25 cellular contexts compared by ENCODE assay signal in genomic region chrX:154791951-154792350, GRCh38. TPM values are rescaled to one million over a fixed set of nuclear protein-coding genes. Genes with fewer than 3 reads are reported as not detected.
"Had no signal": no experiment of that assay in that cellular context is flagged by ENCODE, and none has a peak within 500 bp of the region (broad histone marks: within the 10 kb centered on the region; RNA-seq: fewer than 3 reads in every experiment).

No MANE protein-coding gene starts in this region.

- H3K4me3 Mint-ChIP-seq: naive B cell; nephron; stimulated activated naive CD8-positive, alpha-beta T cell treated with anti-CD3 and anti-CD28 coated beads, Interleukin-15, amount 100 ng/mL, for 72 hours had no signal

- H3K27ac ChIP-seq: dorsolateral prefrontal cortex, hepatocyte, psoas muscle, testis, tibial nerve, upper lobe of right lung had no signal

- H3K27me3 ChIP-seq: hepatocyte, right lobe of liver, testis, tibial nerve, upper lobe of right lung had no signal

- H3K4me3 ChIP-seq: dorsolateral prefrontal cortex, hepatocyte, lung, psoas muscle, right lobe of liver, testis, tibial nerve, upper lobe of right lung had no signal

- H3K36me3 Mint-ChIP-seq: naive B cell had no signal

- H3K4me2 ChIP-seq: hepatocyte had no signal

- H3K27me3 Mint-ChIP-seq: naive B cell; stimulated activated naive CD8-positive, alpha-beta T cell treated with anti-CD3 and anti-CD28 coated beads, Interleukin-15, amount 100 ng/mL, for 72 hours had no signal

- H2AFZ ChIP-seq: hepatocyte had no signal

- H3K4me1 Mint-ChIP-seq: nephron had no signal

- H3K9me3 ChIP-seq: psoas muscle, right lobe of liver, testis, tibial nerve, upper lobe of right lung had no signal

- ATAC-seq: left cardiac atrium; left ventricle myocardium superior; psoas muscle; stimulated activated naive CD8-positive, alpha-beta T cell treated with anti-CD3 and anti-CD28 coated beads, Interleukin-15, amount 100 ng/mL, for 72 hours; upper lobe of right lung had no signal

- DNase-seq: cortex of kidney; dorsolateral prefrontal cortex; effector CD8-positive, alpha-beta T cell; foreskin melanocyte; head of caudate nucleus; kidney; left cardiac atrium; left ventricle myocardium superior; mesendoderm; naive B cell; psoas muscle; retina; stimulated activated CD4-positive, alpha-beta T cell treated with anti-CD3 and anti-CD28 coated beads, Interleukin-2, amount 100 ng/mL, for 24 hours; stimulated activated CD4-positive, alpha-beta T cell treated with anti-CD3 and anti-CD28 coated beads, Interleukin-4, amount 100 ng/mL, for 4 hours; testis; upper lobe of right lung had no signal

- H3K36me3 ChIP-seq: right lobe of liver, tibial nerve, upper lobe of right lung had no signal

- H3K4me1 ChIP-seq: psoas muscle, testis, tibial nerve, upper lobe of right lung had no signal

- H3K9me3 Mint-ChIP-seq: stimulated activated naive CD8-positive, alpha-beta T cell treated with anti-CD3 and anti-CD28 coated beads, Interleukin-15, amount 100 ng/mL, for 72 hours had no signal

- H3K27ac Mint-ChIP-seq: naive B cell; nephron; stimulated activated naive CD8-positive, alpha-beta T cell treated with anti-CD3 and anti-CD28 coated beads, Interleukin-15, amount 100 ng/mL, for 72 hours had no signal

RNA-seq across cellular contexts. Expression of gene SMIM9, which starts 42.5 kb away (rescaled TPM):
- total RNA-seq: hepatocyte, kidney, left cardiac atrium, left ventricle myocardium superior, osteoblast, psoas muscle, right lobe of liver, subcutaneous adipose tissue, tibial nerve, upper lobe of right lung had no signal
- polyA plus RNA-seq: esophagus, hepatocyte, lung, psoas muscle had no signal
